In the genomic region with DNA sequence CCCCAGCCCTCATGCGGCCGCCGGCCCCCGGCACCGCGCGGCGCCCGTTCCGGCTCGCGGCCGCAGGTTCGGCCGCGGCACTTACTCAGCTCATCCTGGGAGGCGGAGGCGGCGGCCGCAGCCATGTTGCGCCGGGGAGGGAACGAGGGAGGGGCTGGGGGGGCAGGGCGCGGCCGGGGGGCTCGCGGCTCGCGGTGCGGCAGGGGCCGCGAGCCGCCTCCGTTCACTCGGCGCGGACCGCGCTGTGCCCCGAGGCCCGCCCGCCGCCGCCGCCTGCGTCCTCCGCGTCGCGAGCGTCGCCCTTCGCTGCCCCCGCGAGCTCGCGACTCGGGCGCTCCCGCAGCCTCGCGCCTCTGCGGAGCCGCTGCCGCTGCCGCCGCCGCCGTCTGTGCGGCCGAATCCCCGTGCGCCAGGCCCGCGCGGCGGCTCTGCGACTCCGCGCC, we compare ENCODE assay signal across 8 cellular contexts. TPM values are rescaled to one million over a fixed set of nuclear protein-coding genes. Genes with fewer than 3 reads are reported as not detected.
DNase-seq lines count a peak whose midpoint lies in the region; ATAC-seq, FAIRE-seq and TF ChIP-seq lines count a peak whose summit lies in the region.

No MANE protein-coding gene starts in this region.

- no peak overlapping the region for H3K4me3 Mint-ChIP-seq in astrocyte (ENCODE audit: unreplicated experiment)

- H3K4me1 Mint-ChIP-seq in astrocyte (ENCODE audit: low read depth, unreplicated experiment) = peaks cover 12% of the 10 kb centered on the region

- TF ChIP-seq CTCF in astrocyte (IDR thresholded peaks at IDR 0.05; ENCODE audit: insufficient read depth, low read depth, low read length) = no peak

- no peaks in the 10 kb centered on the region for H3K27me3 ChIP-seq in astrocyte (ENCODE audit: insufficient read depth, low read length)

- H3K9me3 Mint-ChIP-seq in astrocyte (ENCODE audit: unreplicated experiment) = peaks cover 4% of the 10 kb centered on the region

- H3K4me3 ChIP-seq in astrocyte (ENCODE audit: insufficient read depth, low read depth, low read length) = peak overlapping the region; percentile 87

- no peak overlapping the region for H3K27ac Mint-ChIP-seq in astrocyte (ENCODE audit: unreplicated experiment)

- H3K27ac ChIP-seq in astrocyte (ENCODE audit: low read depth, low read length) = peak overlapping the region; percentile 81

- peak overlapping the region; percentile 80 for H3K4me2 ChIP-seq in astrocyte (ENCODE audit: low read length)

- peaks cover 33% of the 10 kb centered on the region for H4K20me1 ChIP-seq in astrocyte (ENCODE audit: insufficient read depth, low read length)

- peaks cover 47% of the 10 kb centered on the region for H3K79me2 ChIP-seq in astrocyte (ENCODE audit: insufficient read depth, low read length)

- H3K27me3 Mint-ChIP-seq in astrocyte (ENCODE audit: low read depth, unreplicated experiment) = peaks cover 6% of the 10 kb centered on the region

- DNase-seq in AG20443 (ENCODE audit: low spot score) = peak; percentile 81
- peak; percentile 60 for DNase-seq in RKO (ENCODE audit: low spot score)
- DNase-seq in astrocyte (ENCODE audit: low read depth) = no peak
- no peak for DNase-seq in left colon
- DNase-seq in stimulated activated CD4-positive, alpha-beta T cell treated with anti-CD3 and anti-CD28 coated beads, TNF-alpha, amount 100 ng/mL, for 24 hours (ENCODE audit: low read depth in 3 of 3) = peak; percentile 19 to 46 (median 23)
- no peak for DNase-seq in NCI-H1694 (lab: John Stamatoyannopoulos, UW)

- no peak for FAIRE-seq in astrocyte (lab: Jason Lieb, UNC)

- H2AFZ ChIP-seq in astrocyte (ENCODE audit: low read depth, low read length) = no peak overlapping the region

- intact Hi-C loops in left colon (cut with DNase I, micrococcal nuclease) = no loop called here

- peak overlapping the region; percentile 94 for H3K9ac ChIP-seq in astrocyte (ENCODE audit: low read length)

- H3K36me3 ChIP-seq in astrocyte (ENCODE audit: insufficient read depth, low read length) = no peaks in the 10 kb centered on the region

- H3K9me3 ChIP-seq in astrocyte (ENCODE audit: insufficient read depth, low read depth, low read length) = no peaks in the 10 kb centered on the region

- ATAC-seq in GM18858 (IDR thresholded peaks at IDR 0.05; ENCODE audit: unreplicated experiment) (peak; percentile 28), HG03025 (IDR thresholded peaks at IDR 0.05; ENCODE audit: low FRiP score, unreplicated experiment) (peak; percentile 31), left colon (peak; percentile 8)

- H3K36me3 Mint-ChIP-seq in astrocyte (ENCODE audit: low read depth, unreplicated experiment) = no peaks in the 10 kb centered on the region

- H3K4me1 ChIP-seq in astrocyte (ENCODE audit: insufficient read depth, low read length) = peaks cover 4% of the 10 kb centered on the region

RNA-seq across cellular contexts. Expression of gene ECPAS, which starts 0.7 kb away (rescaled TPM):
- total RNA-seq in astrocyte = 89.7 and 93.1 TPM in 2 replicates
- 10 to 100 TPM; 79.5 to 89.4 TPM for total RNA-seq in left colon

RNA-seq across cellular contexts. Expression of gene ZNF483, which starts 41.5 kb away (rescaled TPM):
- 1.8 and 2.5 TPM in 2 replicates for total RNA-seq in astrocyte
- 1 to 10 TPM in 1 of 2 donors, under 1 TPM in 1; 0.73 to 2.9 TPM for total RNA-seq in left colon

Comparison
In these comparisons a context has a peak if more than half of its experiments do, and no peak if none do; other contexts are left out.
1. DNase-seq: peak in AG20443 (single experiment), RKO (single experiment) and stimulated activated CD4-positive, alpha-beta T cell treated with anti-CD3 and anti-CD28 coated beads, TNF-alpha, amount 100 ng/mL, for 24 hours (3 of 3); none in astrocyte (single experiment), left colon (0 of 2) and NCI-H1694 (single experiment).
2. Peak in every context shown above with its lines, with median percentiles within 50 percentile points of each other: ATAC-seq.